ENCODE assay signal across 2 cellular contexts in the genomic region with DNA sequence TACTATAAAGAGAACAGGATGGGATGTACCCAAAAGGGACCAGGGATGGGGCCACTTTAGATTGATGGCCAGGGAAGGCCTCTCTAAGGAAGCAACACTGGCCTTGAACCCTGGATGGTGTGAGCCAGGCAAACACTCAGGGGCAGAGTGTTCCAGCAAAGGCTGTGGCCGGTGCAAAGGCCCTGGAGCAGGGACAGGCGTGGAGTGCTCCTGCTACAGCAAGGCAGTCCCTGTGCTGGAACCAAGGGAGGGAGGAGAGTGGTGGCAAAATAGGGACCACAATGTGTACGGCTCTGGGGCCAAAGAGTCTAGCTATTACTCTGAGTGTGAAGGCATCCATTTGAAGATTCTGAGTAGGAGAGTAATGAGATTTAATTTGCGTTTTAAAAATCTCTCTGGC.
TF ChIP-seq lines count a peak whose summit lies in the region.

No MANE protein-coding gene starts in this region.

TF ChIP-seq in GM23338, 12 proteins besides CTCF, POLR2A, EP300 and RAD21 (continues in another document):
- TF ChIP-seq, protein P1, sequence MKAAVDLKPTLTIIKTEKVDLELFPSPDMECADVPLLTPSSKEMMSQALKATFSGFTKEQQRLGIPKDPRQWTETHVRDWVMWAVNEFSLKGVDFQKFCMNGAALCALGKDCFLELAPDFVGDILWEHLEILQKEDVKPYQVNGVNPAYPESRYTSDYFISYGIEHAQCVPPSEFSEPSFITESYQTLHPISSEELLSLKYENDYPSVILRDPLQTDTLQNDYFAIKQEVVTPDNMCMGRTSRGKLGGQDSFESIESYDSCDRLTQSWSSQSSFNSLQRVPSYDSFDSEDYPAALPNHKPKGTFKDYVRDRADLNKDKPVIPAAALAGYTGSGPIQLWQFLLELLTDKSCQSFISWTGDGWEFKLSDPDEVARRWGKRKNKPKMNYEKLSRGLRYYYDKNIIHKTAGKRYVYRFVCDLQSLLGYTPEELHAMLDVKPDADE (IDR thresholded peaks at IDR 0.05) = no peak
- TF ChIP-seq EZH2 (IDR thresholded peaks at IDR 0.05; ENCODE audit: low read depth, unreplicated experiment) (no peak), POLR2AphosphoS5 (IDR thresholded peaks at IDR 0.05; ENCODE audit: low read depth) (no peak), CREB1 (CRISPR knock-in tag; IDR thresholded peaks at IDR 0.05; ENCODE audit: low read depth) (no peak), JUNB (IDR thresholded peaks at IDR 0.05; ENCODE audit: unreplicated experiment) (no peak), EZH2phosphoT487 (IDR thresholded peaks at IDR 0.05; ENCODE audit: unreplicated experiment) (no peak), ZNF114 (CRISPR knock-in tag; IDR thresholded peaks at IDR 0.05) (no peak), NANOG (IDR thresholded peaks at IDR 0.05; ENCODE audit: borderline replicate concordance) (no peak)
- TF ChIP-seq, protein P2, sequence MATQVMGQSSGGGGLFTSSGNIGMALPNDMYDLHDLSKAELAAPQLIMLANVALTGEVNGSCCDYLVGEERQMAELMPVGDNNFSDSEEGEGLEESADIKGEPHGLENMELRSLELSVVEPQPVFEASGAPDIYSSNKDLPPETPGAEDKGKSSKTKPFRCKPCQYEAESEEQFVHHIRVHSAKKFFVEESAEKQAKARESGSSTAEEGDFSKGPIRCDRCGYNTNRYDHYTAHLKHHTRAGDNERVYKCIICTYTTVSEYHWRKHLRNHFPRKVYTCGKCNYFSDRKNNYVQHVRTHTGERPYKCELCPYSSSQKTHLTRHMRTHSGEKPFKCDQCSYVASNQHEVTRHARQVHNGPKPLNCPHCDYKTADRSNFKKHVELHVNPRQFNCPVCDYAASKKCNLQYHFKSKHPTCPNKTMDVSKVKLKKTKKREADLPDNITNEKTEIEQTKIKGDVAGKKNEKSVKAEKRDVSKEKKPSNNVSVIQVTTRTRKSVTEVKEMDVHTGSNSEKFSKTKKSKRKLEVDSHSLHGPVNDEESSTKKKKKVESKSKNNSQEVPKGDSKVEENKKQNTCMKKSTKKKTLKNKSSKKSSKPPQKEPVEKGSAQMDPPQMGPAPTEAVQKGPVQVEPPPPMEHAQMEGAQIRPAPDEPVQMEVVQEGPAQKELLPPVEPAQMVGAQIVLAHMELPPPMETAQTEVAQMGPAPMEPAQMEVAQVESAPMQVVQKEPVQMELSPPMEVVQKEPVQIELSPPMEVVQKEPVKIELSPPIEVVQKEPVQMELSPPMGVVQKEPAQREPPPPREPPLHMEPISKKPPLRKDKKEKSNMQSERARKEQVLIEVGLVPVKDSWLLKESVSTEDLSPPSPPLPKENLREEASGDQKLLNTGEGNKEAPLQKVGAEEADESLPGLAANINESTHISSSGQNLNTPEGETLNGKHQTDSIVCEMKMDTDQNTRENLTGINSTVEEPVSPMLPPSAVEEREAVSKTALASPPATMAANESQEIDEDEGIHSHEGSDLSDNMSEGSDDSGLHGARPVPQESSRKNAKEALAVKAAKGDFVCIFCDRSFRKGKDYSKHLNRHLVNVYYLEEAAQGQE (IDR thresholded peaks at IDR 0.05; ENCODE audit: unreplicated experiment) = no peak
- TF ChIP-seq, protein P3, sequence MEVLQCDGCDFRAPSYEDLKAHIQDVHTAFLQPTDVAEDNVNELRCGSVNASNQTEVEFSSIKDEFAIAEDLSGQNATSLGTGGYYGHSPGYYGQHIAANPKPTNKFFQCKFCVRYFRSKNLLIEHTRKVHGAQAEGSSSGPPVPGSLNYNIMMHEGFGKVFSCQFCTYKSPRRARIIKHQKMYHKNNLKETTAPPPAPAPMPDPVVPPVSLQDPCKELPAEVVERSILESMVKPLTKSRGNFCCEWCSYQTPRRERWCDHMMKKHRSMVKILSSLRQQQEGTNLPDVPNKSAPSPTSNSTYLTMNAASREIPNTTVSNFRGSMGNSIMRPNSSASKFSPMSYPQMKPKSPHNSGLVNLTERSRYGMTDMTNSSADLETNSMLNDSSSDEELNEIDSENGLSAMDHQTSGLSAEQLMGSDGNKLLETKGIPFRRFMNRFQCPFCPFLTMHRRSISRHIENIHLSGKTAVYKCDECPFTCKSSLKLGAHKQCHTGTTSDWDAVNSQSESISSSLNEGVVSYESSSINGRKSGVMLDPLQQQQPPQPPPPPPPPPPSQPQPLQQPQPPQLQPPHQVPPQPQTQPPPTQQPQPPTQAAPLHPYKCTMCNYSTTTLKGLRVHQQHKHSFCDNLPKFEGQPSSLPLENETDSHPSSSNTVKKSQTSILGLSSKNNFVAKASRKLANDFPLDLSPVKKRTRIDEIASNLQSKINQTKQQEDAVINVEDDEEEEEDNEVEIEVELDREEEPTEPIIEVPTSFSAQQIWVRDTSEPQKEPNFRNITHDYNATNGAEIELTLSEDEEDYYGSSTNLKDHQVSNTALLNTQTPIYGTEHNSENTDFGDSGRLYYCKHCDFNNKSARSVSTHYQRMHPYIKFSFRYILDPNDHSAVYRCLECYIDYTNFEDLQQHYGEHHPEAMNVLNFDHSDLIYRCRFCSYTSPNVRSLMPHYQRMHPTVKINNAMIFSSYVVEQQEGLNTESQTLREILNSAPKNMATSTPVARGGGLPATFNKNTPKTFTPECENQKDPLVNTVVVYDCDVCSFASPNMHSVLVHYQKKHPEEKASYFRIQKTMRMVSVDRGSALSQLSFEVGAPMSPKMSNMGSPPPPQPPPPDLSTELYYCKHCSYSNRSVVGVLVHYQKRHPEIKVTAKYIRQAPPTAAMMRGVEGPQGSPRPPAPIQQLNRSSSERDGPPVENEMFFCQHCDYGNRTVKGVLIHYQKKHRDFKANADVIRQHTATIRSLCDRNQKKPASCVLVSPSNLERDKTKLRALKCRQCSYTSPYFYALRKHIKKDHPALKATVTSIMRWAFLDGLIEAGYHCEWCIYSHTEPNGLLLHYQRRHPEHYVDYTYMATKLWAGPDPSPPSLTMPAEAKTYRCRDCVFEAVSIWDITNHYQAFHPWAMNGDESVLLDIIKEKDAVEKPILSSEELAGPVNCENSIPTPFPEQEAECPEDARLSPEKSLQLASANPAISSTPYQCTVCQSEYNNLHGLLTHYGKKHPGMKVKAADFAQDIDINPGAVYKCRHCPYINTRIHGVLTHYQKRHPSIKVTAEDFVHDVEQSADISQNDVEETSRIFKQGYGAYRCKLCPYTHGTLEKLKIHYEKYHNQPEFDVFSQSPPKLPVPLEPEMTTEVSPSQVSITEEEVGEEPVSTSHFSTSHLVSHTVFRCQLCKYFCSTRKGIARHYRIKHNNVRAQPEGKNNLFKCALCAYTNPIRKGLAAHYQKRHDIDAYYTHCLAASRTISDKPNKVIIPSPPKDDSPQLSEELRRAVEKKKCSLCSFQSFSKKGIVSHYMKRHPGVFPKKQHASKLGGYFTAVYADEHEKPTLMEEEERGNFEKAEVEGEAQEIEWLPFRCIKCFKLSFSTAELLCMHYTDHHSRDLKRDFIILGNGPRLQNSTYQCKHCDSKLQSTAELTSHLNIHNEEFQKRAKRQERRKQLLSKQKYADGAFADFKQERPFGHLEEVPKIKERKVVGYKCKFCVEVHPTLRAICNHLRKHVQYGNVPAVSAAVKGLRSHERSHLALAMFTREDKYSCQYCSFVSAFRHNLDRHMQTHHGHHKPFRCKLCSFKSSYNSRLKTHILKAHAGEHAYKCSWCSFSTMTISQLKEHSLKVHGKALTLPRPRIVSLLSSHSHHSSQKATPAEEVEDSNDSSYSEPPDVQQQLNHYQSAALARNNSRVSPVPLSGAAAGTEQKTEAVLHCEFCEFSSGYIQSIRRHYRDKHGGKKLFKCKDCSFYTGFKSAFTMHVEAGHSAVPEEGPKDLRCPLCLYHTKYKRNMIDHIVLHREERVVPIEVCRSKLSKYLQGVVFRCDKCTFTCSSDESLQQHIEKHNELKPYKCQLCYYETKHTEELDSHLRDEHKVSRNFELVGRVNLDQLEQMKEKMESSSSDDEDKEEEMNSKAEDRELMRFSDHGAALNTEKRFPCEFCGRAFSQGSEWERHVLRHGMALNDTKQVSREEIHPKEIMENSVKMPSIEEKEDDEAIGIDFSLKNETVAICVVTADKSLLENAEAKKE (CRISPR knock-in tag; IDR thresholded peaks at IDR 0.05) = no peak

TF ChIP-seq in GM12878, 131 proteins besides CTCF, POLR2A, EP300 and RAD21:
- TF ChIP-seq NFIC (IDR thresholded peaks at IDR 0.05; ENCODE audit: low read depth, low read length) = no peak
- TF ChIP-seq LARP7 (IDR thresholded peaks at IDR 0.05) = no peak
- TF ChIP-seq BRCA1 (IDR thresholded peaks at IDR 0.05; ENCODE audit: low read depth, low read length) = no peak
- TF ChIP-seq NFXL1 (IDR thresholded peaks at IDR 0.05; ENCODE audit: borderline replicate concordance) = peak; percentile 30; the same call in 1 of the 2 replicates
